Comparison of ENCODE assay signal across 12 cellular contexts in the genomic region with DNA sequence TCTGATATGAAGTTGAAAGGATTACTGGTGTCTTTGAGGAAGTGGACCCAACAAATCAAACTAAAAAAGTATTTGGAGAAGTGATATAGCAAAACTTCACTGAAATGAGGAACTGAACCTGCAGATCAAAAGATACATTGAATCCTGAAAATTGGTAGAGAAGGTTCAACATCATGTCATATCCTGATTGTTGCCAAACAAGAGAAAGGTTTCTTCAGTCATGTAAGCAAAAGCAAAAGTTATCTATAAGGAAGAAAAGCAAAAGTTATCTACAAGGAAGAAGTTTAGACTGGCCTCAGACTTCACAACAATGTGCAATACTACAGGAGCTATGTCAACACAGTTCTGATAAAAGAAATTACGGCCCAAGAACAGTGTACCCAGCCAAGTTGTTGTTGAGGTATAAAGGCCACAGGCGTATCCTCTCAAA.
DNase-seq lines count a peak whose midpoint lies in the region; ATAC-seq and TF ChIP-seq lines count a peak whose summit lies in the region.
"Had no signal": no experiment of that assay in that cellular context is flagged by ENCODE, and none has a peak within 500 bp of the region (broad histone marks: within the 10 kb centered on the region; RNA-seq: fewer than 3 reads in every experiment).

No MANE protein-coding gene starts in this region.

- no peaks in the 10 kb centered on the region for H3K27me3 Mint-ChIP-seq in HFFc6 (ENCODE audit: insufficient read depth)

- no peak overlapping the region for H2BK15ac ChIP-seq in mesenchymal stem cell (ENCODE audit: low read depth, poor library complexity, severe bottlenecking)

- peaks cover 17% of the 10 kb centered on the region for H3K4me1 Mint-ChIP-seq in HFFc6 (ENCODE audit: low read depth)

- H3K27ac Mint-ChIP-seq in HFFc6, result no peak overlapping the region

- no peak overlapping the region for H3K4ac ChIP-seq in mesenchymal stem cell (ENCODE audit: low read depth in 1 of 2, low read length in 2 of 2)

- peaks cover 4% of the 10 kb centered on the region; the same call in 1 of the 2 replicates for H3K36me3 ChIP-seq in BLaER1
- H3K36me3 ChIP-seq in mesenchymal stem cell (ENCODE audit: control insufficient read depth in 1 of 2, insufficient read depth in 2 of 2, low read depth in 1 of 2, low read length in 2 of 2), result no peaks in the 10 kb centered on the region
- H3K36me3 ChIP-seq: cardiac muscle cell had no signal

- no peak overlapping the region for H2AK5ac ChIP-seq in mesenchymal stem cell (ENCODE audit: low read length, severe bottlenecking)

- H3K9me3 ChIP-seq in BLaER1, result peaks cover 4% of the 10 kb centered on the region
- H3K9me3 ChIP-seq in mesenchymal stem cell (ENCODE audit: control insufficient read depth, low read length), result no peaks in the 10 kb centered on the region

- H3K4me2 ChIP-seq in BLaER1 (0 out of 2 replicates have a peak overlapping the region, but pooled peaks have one; percentile 6), mesenchymal stem cell (ENCODE audit: low read length, poor library complexity, severe bottlenecking) (no peak overlapping the region)
- H3K4me2 ChIP-seq: KMS-11 had no signal

- WGBS in mesenchymal stem cell, result 94% methylated on average over 2 of the region's 2 CpGs

- H3K23ac ChIP-seq in mesenchymal stem cell (ENCODE audit: low read length in 2 of 2), result no peak overlapping the region

- H3K4me1 ChIP-seq in BLaER1 (peaks cover 9% of the 10 kb centered on the region), mesenchymal stem cell (ENCODE audit: control insufficient read depth, insufficient read depth, low read depth, low read length) (no peaks in the 10 kb centered on the region)
- H3K4me1 ChIP-seq: parathyroid adenoma had no signal

- no peak overlapping the region for H3K18ac ChIP-seq in mesenchymal stem cell (ENCODE audit: low read depth in 1 of 2, low read length in 2 of 2)

- peaks cover 9% of the 10 kb centered on the region for H3K36me3 Mint-ChIP-seq in HFFc6 (ENCODE audit: low read depth)

- H3K4me3 ChIP-seq in BLaER1, result no peak overlapping the region
- no peak overlapping the region for H3K4me3 ChIP-seq in mesenchymal stem cell (ENCODE audit: insufficient read depth in 1 of 2, low read depth in 1 of 2, low read length in 2 of 2)
- H3K4me3 ChIP-seq: cardiac muscle cell had no signal

- H3K27me3 ChIP-seq in BLaER1 (no peaks in the 10 kb centered on the region), mesenchymal stem cell (ENCODE audit: control insufficient read depth in 1 of 2, insufficient read depth in 1 of 2, low read length in 2 of 2) (no peaks in the 10 kb centered on the region)
- H3K27me3 ChIP-seq: cardiac muscle cell had no signal

- no peak for TF ChIP-seq CTCF in HFFc6 (IDR thresholded peaks at IDR 0.05)

- H3K27ac ChIP-seq in BLaER1 (no peak overlapping the region), mesenchymal stem cell (ENCODE audit: low read length, poor library complexity, severe bottlenecking) (no peak overlapping the region)
- H3K27ac ChIP-seq: cardiac muscle cell, KMS-11, parathyroid adenoma had no signal

- no peak overlapping the region for H4K91ac ChIP-seq in mesenchymal stem cell (ENCODE audit: low read length)

- no peak overlapping the region for H4K8ac ChIP-seq in mesenchymal stem cell (ENCODE audit: low read length)

- no peaks in the 10 kb centered on the region for H4K20me1 ChIP-seq in BLaER1

- no peaks in the 10 kb centered on the region for H3K9me3 Mint-ChIP-seq in HFFc6

- DNase-seq in SKM-1 (lab: John Stamatoyannopoulos, UW; ENCODE audit: unreplicated experiment) (peak; percentile 43), mesenchymal stem cell (no peak), NCI-H1417 (lab: John Stamatoyannopoulos, UW) (no peak), SW 1271 (lab: John Stamatoyannopoulos, UW) (no peak), HFFc6 (no peak)
- DNase-seq in central memory CD4-positive, alpha-beta T cell, result no peak
- DNase-seq: hypothalamus had no signal

- H3K4me3 Mint-ChIP-seq in HFFc6, result no peak overlapping the region

- no peak overlapping the region for H2BK12ac ChIP-seq in mesenchymal stem cell (ENCODE audit: low read length in 2 of 2)

- ATAC-seq in GM21717 (IDR thresholded peaks at IDR 0.05; ENCODE audit: unreplicated experiment), result peak; percentile 61

- no peak overlapping the region for H2AFZ ChIP-seq in mesenchymal stem cell (ENCODE audit: low read depth, low read length)
- H2AFZ ChIP-seq: parathyroid adenoma had no signal

- no peak overlapping the region for H3K9ac ChIP-seq in BLaER1
- H3K9ac ChIP-seq in mesenchymal stem cell (ENCODE audit: low read length), result peak overlapping the region; percentile 95
- H3K9ac ChIP-seq: KMS-11, parathyroid adenoma had no signal

- H2BK120ac ChIP-seq in mesenchymal stem cell (ENCODE audit: low read depth, low read length), result no peak overlapping the region

- no peak overlapping the region for H3K14ac ChIP-seq in mesenchymal stem cell (ENCODE audit: low read length in 2 of 2)

- no peak overlapping the region for H2BK5ac ChIP-seq in mesenchymal stem cell (ENCODE audit: low read depth, low read length, poor library complexity, severe bottlenecking)

- no peaks in the 10 kb centered on the region for H3K79me1 ChIP-seq in mesenchymal stem cell (replicated peaks; ENCODE audit: low read length, poor library complexity, severe bottlenecking)
